ENCODE assay signal across 8 cellular contexts in genomic region chr11:33936745-33937612, GRCh38. TPM values are rescaled to one million over a fixed set of nuclear protein-coding genes. Genes with fewer than 3 reads are reported as not detected.
A peak's percentile ranks its signal among the peaks of the same experiment; 100 is the strongest.
DNase-seq lines count a peak whose midpoint lies in the region; ATAC-seq lines count a peak whose summit lies in the region.

No MANE protein-coding gene starts in this region.

- H3K4me3 ChIP-seq in SK-N-MC, result 0 out of 2 replicates have a peak overlapping the region, but pooled peaks have one; percentile 13

- no peaks in the 10 kb centered on the region for H3K36me3 ChIP-seq in SK-N-MC (ENCODE audit: insufficient read depth, low read length)

- H3K9me3 ChIP-seq in SK-N-MC (ENCODE audit: low read depth, low read length), result no peaks in the 10 kb centered on the region

- no peak overlapping the region for H3K9ac ChIP-seq in SK-N-MC (ENCODE audit: insufficient read length)

- ATAC-seq in Right ventricle myocardium superior (ENCODE audit: poor library complexity), result peak; percentile 81
- no peak for ATAC-seq in GM21723 (IDR thresholded peaks at IDR 0.05; ENCODE audit: unreplicated experiment)

- peak; percentile 70 for DNase-seq in ELR (ENCODE audit: low read depth)
- no peak for DNase-seq in SK-N-MC (ENCODE audit: low read depth, low spot score)
- DNase-seq in Right ventricle myocardium superior, result peak; percentile 76
- peak; percentile 43 for DNase-seq in retina
- DNase-seq in SW480 (ENCODE audit: low spot score), result no peak
- no peak for DNase-seq in G401 (ENCODE audit: low spot score)
- DNase-seq in NCI-H2196 (lab: John Stamatoyannopoulos, UW; ENCODE audit: unreplicated experiment), result no peak

- in situ Hi-C loops in G401 (cut with HindIII; ENCODE audit: low sequenced_read_pairs), result no loop called here

- intact Hi-C loops in Right ventricle myocardium superior (cut with DNase I), result no loop called here

- no peak overlapping the region for H3K27ac ChIP-seq in SK-N-MC

RNA-seq across cellular contexts. Expression of gene LMO2, which starts 45.1 kb away (rescaled TPM):
- total RNA-seq in Right ventricle myocardium superior, result 9.1 TPM
- 0.18 TPM in 1 of 2 replicates, not detected in the other for total RNA-seq in G401 (2014; rRNA removed; shearing (Covaris generic))

Comparison
In these comparisons a context has a peak if more than half of its experiments do, and no peak if none do; other contexts are left out.
1. DNase-seq: peak in ELR (single experiment), Right ventricle myocardium superior (single experiment) and retina (single experiment); none in SK-N-MC (single experiment), SW480 (single experiment), G401 (single experiment) and NCI-H2196 (single experiment).